In the genomic region with DNA sequence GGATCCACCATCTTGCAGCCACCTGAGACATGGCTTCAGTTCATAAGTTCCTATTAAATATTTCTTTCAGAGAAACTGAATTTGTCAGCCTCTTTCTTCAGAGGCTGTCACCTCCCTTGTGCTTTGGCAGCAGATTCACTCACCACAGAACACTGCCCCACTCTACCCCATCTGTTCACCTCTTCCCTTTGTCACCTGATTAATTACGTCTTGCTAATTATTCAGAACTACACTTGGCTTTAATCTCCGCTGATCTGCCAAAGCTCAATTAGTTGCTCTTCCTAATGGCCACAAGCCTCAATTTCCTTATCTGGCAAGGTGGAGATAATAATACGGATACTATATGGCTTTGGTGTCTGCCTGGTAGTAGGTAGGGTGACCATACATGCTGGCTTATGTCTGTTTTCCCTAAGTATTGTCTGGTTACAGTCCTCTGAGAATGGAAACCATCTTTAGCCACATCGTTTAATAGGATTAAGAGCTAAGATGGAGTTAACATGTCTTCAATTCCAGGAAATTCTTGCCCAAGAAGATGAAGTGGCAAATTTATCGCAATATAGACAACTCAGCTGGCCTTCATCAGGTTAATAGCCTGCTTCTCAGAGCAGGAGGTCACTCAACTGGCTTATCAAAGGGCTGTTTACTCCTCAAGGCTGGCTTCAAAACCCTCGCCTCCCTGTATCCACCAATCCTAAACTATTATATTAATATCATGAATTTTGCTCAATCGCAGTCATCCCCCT, we compare ENCODE assay signal across 21 cellular contexts. TPM values are rescaled to one million over a fixed set of nuclear protein-coding genes. Genes with fewer than 3 reads are reported as not detected.
DNase-seq lines count a peak whose midpoint lies in the region; FAIRE-seq and TF ChIP-seq lines count a peak whose summit lies in the region.
"Had no signal": no experiment of that assay in that cellular context is flagged by ENCODE, and none has a peak within 500 bp of the region (broad histone marks: within the 10 kb centered on the region; RNA-seq: fewer than 3 reads in every experiment).

No MANE protein-coding gene starts in this region.

- DNase-seq in D721Med (ENCODE audit: insufficient read length, low spot score) (peak; percentile 53), NCI-H1694 (lab: John Stamatoyannopoulos, UW) (peak; percentile 53), OCI-M1 (lab: John Stamatoyannopoulos, UW) (peak; percentile 39), cerebellum (ENCODE audit: low spot score) (peak; percentile 50), iPS-NIHi11 (ENCODE audit: low spot score) (no peak), T1000 (lab: John Stamatoyannopoulos, UW) (no peak), SHP77 (lab: John Stamatoyannopoulos, UW) (no peak)
- DNase-seq: CD4-positive, alpha-beta memory T cell; COR-L47; Kasumi-1; NCI-H1092 treated with DMSO at 0.1 percent for 48 hours; NCI-H1436; NCI-H2029; NCI-H2227 treated with DMSO at 0.1 percent for 48 hours; NCI-H510A treated with DMSO at 0.1 percent for 48 hours; NCI-H774; Right ventricle myocardium superior; RPMI8226; T-helper 1 cell had no signal

- peak; percentile 99 for FAIRE-seq in D721Med (lab: Jason Lieb, UNC)
- FAIRE-seq: H54, HepG2 had no signal

- no peak for TF ChIP-seq CTCF in D721Med (IDR thresholded peaks at IDR 0.05; ENCODE audit: insufficient read depth, missing control alignments)

RNA-seq across cellular contexts. Expression of a gene that starts 58.2 kb away (rescaled TPM):
- total RNA-seq in cerebellum: 82.4 TPM

Comparison
In these comparisons a context has a peak if more than half of its experiments do, and no peak if none do; other contexts are left out.
1. DNase-seq: peak in D721Med (single experiment), NCI-H1694 (single experiment), OCI-M1 (single experiment) and cerebellum (single experiment); none in iPS-NIHi11 (single experiment), T1000 (single experiment) and SHP77 (0 of 2).